8 cellular contexts compared by ENCODE assay signal in genomic region chrX:126770179-126770578, GRCh38. TPM values are rescaled to one million over a fixed set of nuclear protein-coding genes. Genes with fewer than 3 reads are reported as not detected.
DNase-seq lines count a peak whose midpoint lies in the region; ATAC-seq and TF ChIP-seq lines count a peak whose summit lies in the region.

No MANE protein-coding gene starts in this region.

- DNase-seq in Ammon's horn (ENCODE audit: low spot score) (peak; percentile 15), GM19238 (ENCODE audit: insufficient read length, low spot score) (peak; percentile 8), NCI-H2029 treated with DMSO at 0.1 percent for 48 hours (lab: John Stamatoyannopoulos, UW) (peak; percentile 16), chondrocyte (ENCODE audit: low spot score) (no peak), NCI-H226 (no peak)
- no peak for DNase-seq in CD4-positive, alpha-beta T cell

- peak; percentile 66 for TF ChIP-seq CTCF in chondrocyte (IDR thresholded peaks at IDR 0.05)
- peak; percentile 16 for TF ChIP-seq CTCF in parathyroid adenoma (IDR thresholded peaks at IDR 0.05)
- no peak for TF ChIP-seq CTCF in CD4-positive, alpha-beta T cell (IDR thresholded peaks at IDR 0.05)

- no peak overlapping the region for H3K9ac ChIP-seq in parathyroid adenoma

- intact Hi-C loops in CD4-positive, alpha-beta T cell (cut with DNase I, micrococcal nuclease), result no loop called here

- H3K4me3 ChIP-seq in parathyroid adenoma (ENCODE audit: low read depth, low read length), result no peak overlapping the region

- H3K4me1 Mint-ChIP-seq in chondrocyte (ENCODE audit: low read depth), result no peaks in the 10 kb centered on the region
- no peaks in the 10 kb centered on the region for H3K4me1 Mint-ChIP-seq in CD4-positive, alpha-beta T cell (ENCODE audit: low read depth)

- no peak overlapping the region for H3K4me2 ChIP-seq in parathyroid adenoma (ENCODE audit: low read length)

- no peak overlapping the region for H3K27ac Mint-ChIP-seq in chondrocyte (ENCODE audit: unreplicated experiment)
- H3K27ac Mint-ChIP-seq in CD4-positive, alpha-beta T cell, result no peak overlapping the region

- no peaks in the 10 kb centered on the region for H3K27me3 Mint-ChIP-seq in chondrocyte (ENCODE audit: low read depth)
- H3K27me3 Mint-ChIP-seq in CD4-positive, alpha-beta T cell, result no peaks in the 10 kb centered on the region

- H3K9me3 Mint-ChIP-seq in chondrocyte (ENCODE audit: low read depth), result peaks cover 34% of the 10 kb centered on the region
- H3K9me3 Mint-ChIP-seq in CD4-positive, alpha-beta T cell, result no peaks in the 10 kb centered on the region

- no peak overlapping the region for H2AFZ ChIP-seq in parathyroid adenoma

- CTCF ChIA-PET in CD4-positive, alpha-beta T cell (lab: Charles Lee), result no interaction called here

- no peaks in the 10 kb centered on the region for H3K79me2 ChIP-seq in parathyroid adenoma

- H3K4me3 Mint-ChIP-seq in chondrocyte (ENCODE audit: unreplicated experiment), result no peak overlapping the region
- no peak overlapping the region for H3K4me3 Mint-ChIP-seq in CD4-positive, alpha-beta T cell

- POLR2A ChIA-PET in CD4-positive, alpha-beta T cell (lab: Charles Lee), result no interaction called here

- H3K9me3 ChIP-seq in parathyroid adenoma (ENCODE audit: control insufficient read depth, low read length), result no peaks in the 10 kb centered on the region
- no peaks in the 10 kb centered on the region for H3K9me3 ChIP-seq in CD4-positive, alpha-beta T cell (ENCODE audit: control insufficient read depth, low read length)

- no peaks in the 10 kb centered on the region for H3K36me3 ChIP-seq in parathyroid adenoma (ENCODE audit: control insufficient read depth, insufficient read depth, low read length)

- no peak overlapping the region for H3K27ac ChIP-seq in parathyroid adenoma
- H3K27ac ChIP-seq in CD4-positive, alpha-beta T cell (ENCODE audit: low read depth, low read length), result no peak overlapping the region

- no peak for ATAC-seq in CD4-positive, alpha-beta T cell (ENCODE audit: poor library complexity)
- ATAC-seq in HG02798 (IDR thresholded peaks at IDR 0.05; ENCODE audit: poor library complexity, unreplicated experiment), result no peak

- no peaks in the 10 kb centered on the region for H3K4me1 ChIP-seq in parathyroid adenoma

- H3K36me3 Mint-ChIP-seq in chondrocyte (ENCODE audit: low read depth), result no peaks in the 10 kb centered on the region
- no peaks in the 10 kb centered on the region for H3K36me3 Mint-ChIP-seq in CD4-positive, alpha-beta T cell (ENCODE audit: low read depth)

- H3K27me3 ChIP-seq in parathyroid adenoma (ENCODE audit: control insufficient read depth, insufficient read depth, low read length), result no peaks in the 10 kb centered on the region
- no peaks in the 10 kb centered on the region for H3K27me3 ChIP-seq in CD4-positive, alpha-beta T cell (ENCODE audit: control insufficient read depth, insufficient read depth, low read length)

RNA-seq across cellular contexts. Expression of gene PRR32, which starts 49.4 kb away (rescaled TPM):
- not detected in 3 replicates for total RNA-seq in chondrocyte
- total RNA-seq in CD4-positive, alpha-beta T cell, result not detected

Comparison
In these comparisons a context has a peak if more than half of its experiments do, and no peak if none do; other contexts are left out.
1. DNase-seq: peak in Ammon's horn (single experiment), GM19238 (single experiment) and NCI-H2029 treated with DMSO at 0.1 percent for 48 hours (single experiment); none in chondrocyte (single experiment), CD4-positive, alpha-beta T cell (0 of 10) and NCI-H226 (single experiment).